Comparison of ENCODE assay signal across 14 cellular contexts in genomic region chr3:141960731-141961130, GRCh38.
A peak's percentile ranks its signal among the peaks of the same experiment; 100 is the strongest.
DNase-seq lines count a peak whose midpoint lies in the region; ATAC-seq and TF ChIP-seq lines count a peak whose summit lies in the region.
"Had no signal": no experiment of that assay in that cellular context is flagged by ENCODE, and none has a peak within 500 bp of the region (broad histone marks: within the 10 kb centered on the region; RNA-seq: fewer than 3 reads in every experiment).

No MANE protein-coding gene starts in this region.

- DNase-seq in Daoy (ENCODE audit: low read depth) (peak; percentile 75), SJCRH30 (peak; percentile 76 to 84), fibroblast of the aortic adventitia (ENCODE audit: low read depth) (peak; percentile 63), osteocyte (ENCODE audit: extremely low spot score, unreplicated experiment) (peak; percentile 46)
- DNase-seq in activated CD8-positive, alpha-beta memory T cell treated with anti-CD3 and anti-CD28 coated beads, Interleukin-2, amount 10 ng/mL, durations not matched to agents 7 days and 5 days: no peak
- DNase-seq: activated CD8-positive, alpha-beta T cell treated with anti-CD3 and anti-CD28 coated beads, Interleukin-2, amount 10 ng/mL, durations not matched to agents 7 days and 5 days; effector memory CD8-positive, alpha-beta T cell; NCI-H1417; spleen had no signal

- no peaks in the 10 kb centered on the region for H3K9me3 Mint-ChIP-seq in osteocyte (ENCODE audit: unreplicated experiment)
- H3K9me3 Mint-ChIP-seq in activated CD8-positive, alpha-beta memory T cell treated with anti-CD3 and anti-CD28 coated beads, Interleukin-2, amount 10 ng/mL, durations not matched to agents 7 days and 5 days (ENCODE audit: low read depth): no peaks in the 10 kb centered on the region
- H3K9me3 Mint-ChIP-seq: activated naive CD4-positive, alpha-beta T cell treated with anti-CD3 and anti-CD28 coated beads, Interleukin-2, amount 50 U/mL, for 72 hours; effector memory CD8-positive, alpha-beta T cell had no signal

- H3K27ac Mint-ChIP-seq in osteocyte (ENCODE audit: unreplicated experiment): peak overlapping the region; percentile 85
- no peak overlapping the region for H3K27ac Mint-ChIP-seq in activated CD8-positive, alpha-beta memory T cell treated with anti-CD3 and anti-CD28 coated beads, Interleukin-2, amount 10 ng/mL, durations not matched to agents 7 days and 5 days
- H3K27ac Mint-ChIP-seq: activated CD8-positive, alpha-beta T cell treated with anti-CD3 and anti-CD28 coated beads, Interleukin-2, amount 10 ng/mL, durations not matched to agents 7 days and 5 days; activated naive CD4-positive, alpha-beta T cell treated with anti-CD3 and anti-CD28 coated beads, Interleukin-2, amount 50 U/mL, for 72 hours; effector memory CD8-positive, alpha-beta T cell had no signal

- CTCF ChIA-PET in activated CD8-positive, alpha-beta memory T cell treated with anti-CD3 and anti-CD28 coated beads, Interleukin-2, amount 10 ng/mL, durations not matched to agents 7 days and 5 days (lab: Charles Lee): no interaction called here

- peak overlapping the region; percentile 49 for H3K27ac ChIP-seq in SJCRH30
- H3K27ac ChIP-seq: BLaER1 treated with 17β-estradiol and CSF1 and Interleukin-3, amounts not matched to agents 10 nM and 100 nM had no signal

- no peaks in the 10 kb centered on the region for H3K9me3 ChIP-seq in SJCRH30 (replicated peaks)
- H3K9me3 ChIP-seq: BLaER1 treated with 17β-estradiol and CSF1 and Interleukin-3, amounts not matched to agents 10 nM and 100 nM; spleen had no signal

- H3K4me3 ChIP-seq in SJCRH30: no peak overlapping the region
- H3K4me3 ChIP-seq in fibroblast of the aortic adventitia (ENCODE audit: low read depth, low read length): no peak overlapping the region
- H3K4me3 ChIP-seq: BLaER1 treated with 17β-estradiol and CSF1 and Interleukin-3, amounts not matched to agents 10 nM and 100 nM; spleen had no signal

- peaks cover 26% of the 10 kb centered on the region for H3K4me1 Mint-ChIP-seq in osteocyte (ENCODE audit: unreplicated experiment)
- no peaks in the 10 kb centered on the region for H3K4me1 Mint-ChIP-seq in activated CD8-positive, alpha-beta memory T cell treated with anti-CD3 and anti-CD28 coated beads, Interleukin-2, amount 10 ng/mL, durations not matched to agents 7 days and 5 days

- ATAC-seq in HG03469 (IDR thresholded peaks at IDR 0.05; ENCODE audit: unreplicated experiment) (no peak), HG03521 (IDR thresholded peaks at IDR 0.05; ENCODE audit: unreplicated experiment) (no peak), HG02798 (IDR thresholded peaks at IDR 0.05; ENCODE audit: poor library complexity, unreplicated experiment) (no peak)
- no peak for ATAC-seq in activated CD8-positive, alpha-beta memory T cell treated with anti-CD3 and anti-CD28 coated beads, Interleukin-2, amount 10 ng/mL, durations not matched to agents 7 days and 5 days
- ATAC-seq: activated CD8-positive, alpha-beta T cell treated with anti-CD3 and anti-CD28 coated beads, Interleukin-2, amount 10 ng/mL, durations not matched to agents 7 days and 5 days; activated naive CD4-positive, alpha-beta T cell treated with anti-CD3 and anti-CD28 coated beads, Interleukin-2, amount 50 U/mL, for 72 hours; effector memory CD8-positive, alpha-beta T cell had no signal

- no peak overlapping the region for H3K4me3 Mint-ChIP-seq in osteocyte (ENCODE audit: unreplicated experiment)
- no peak overlapping the region for H3K4me3 Mint-ChIP-seq in activated CD8-positive, alpha-beta memory T cell treated with anti-CD3 and anti-CD28 coated beads, Interleukin-2, amount 10 ng/mL, durations not matched to agents 7 days and 5 days
- H3K4me3 Mint-ChIP-seq: activated CD8-positive, alpha-beta T cell treated with anti-CD3 and anti-CD28 coated beads, Interleukin-2, amount 10 ng/mL, durations not matched to agents 7 days and 5 days; effector memory CD8-positive, alpha-beta T cell had no signal

- H3K36me3 ChIP-seq in SJCRH30: peaks cover 45% of the 10 kb centered on the region

- TF ChIP-seq CTCF in fibroblast of the aortic adventitia (IDR thresholded peaks at IDR 0.05; ENCODE audit: insufficient read depth, low read length) (no peak), osteocyte (IDR thresholded peaks at IDR 0.05) (no peak)

- no peaks in the 10 kb centered on the region for H3K27me3 Mint-ChIP-seq in osteocyte (ENCODE audit: unreplicated experiment)
- H3K27me3 Mint-ChIP-seq in activated CD8-positive, alpha-beta memory T cell treated with anti-CD3 and anti-CD28 coated beads, Interleukin-2, amount 10 ng/mL, durations not matched to agents 7 days and 5 days: no peaks in the 10 kb centered on the region
- H3K27me3 Mint-ChIP-seq: effector memory CD8-positive, alpha-beta T cell had no signal

- H3K27me3 ChIP-seq in SJCRH30: no peaks in the 10 kb centered on the region
- H3K27me3 ChIP-seq: BLaER1 treated with 17β-estradiol and CSF1 and Interleukin-3, amounts not matched to agents 10 nM and 100 nM; spleen had no signal

- H3K36me3 Mint-ChIP-seq in osteocyte (ENCODE audit: unreplicated experiment): peaks cover 25% of the 10 kb centered on the region
- no peaks in the 10 kb centered on the region for H3K36me3 Mint-ChIP-seq in activated CD8-positive, alpha-beta memory T cell treated with anti-CD3 and anti-CD28 coated beads, Interleukin-2, amount 10 ng/mL, durations not matched to agents 7 days and 5 days

- peaks cover 22% of the 10 kb centered on the region for H3K4me1 ChIP-seq in SJCRH30
